Comparison of ENCODE assay signal across 20 cellular contexts in the genomic region with DNA sequence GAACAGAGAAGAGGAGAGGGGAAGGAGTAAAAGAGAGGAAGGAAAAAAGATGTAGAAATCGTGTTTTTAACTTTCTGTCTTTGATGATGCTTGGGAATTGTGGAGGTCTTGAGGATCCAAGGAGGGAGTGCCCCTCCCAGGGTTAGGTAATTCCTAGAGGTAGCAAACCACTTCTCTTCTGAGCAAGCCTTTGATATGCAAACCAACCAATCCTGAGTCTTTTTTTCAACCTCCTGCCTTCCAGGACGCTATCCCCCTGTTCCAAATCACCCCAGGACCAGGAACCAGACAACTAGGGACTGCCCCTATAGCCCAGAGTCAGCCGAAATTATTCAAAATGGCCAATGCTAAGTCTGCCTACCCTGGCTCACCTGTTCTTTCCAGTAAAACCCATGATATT.
DNase-seq lines count a peak whose midpoint lies in the region; FAIRE-seq and TF ChIP-seq lines count a peak whose summit lies in the region.
"Had no signal": no experiment of that assay in that cellular context is flagged by ENCODE, and none has a peak within 500 bp of the region (broad histone marks: within the 10 kb centered on the region; RNA-seq: fewer than 3 reads in every experiment).

No MANE protein-coding gene starts in this region.

- H3K36me3 ChIP-seq in astrocyte (ENCODE audit: insufficient read depth, low read length), result no peaks in the 10 kb centered on the region
- H3K36me3 ChIP-seq in smooth muscle cell (ENCODE audit: low read depth), result no peaks in the 10 kb centered on the region
- H3K36me3 ChIP-seq: ovary, thyroid gland had no signal

- no peak overlapping the region for H3K4me3 Mint-ChIP-seq in HFFc6
- no peak overlapping the region for H3K4me3 Mint-ChIP-seq in astrocyte (ENCODE audit: unreplicated experiment)
- H3K4me3 Mint-ChIP-seq: activated CD4-positive, alpha-beta memory T cell treated with anti-CD3 and anti-CD28 coated beads, Interleukin-2, amount 10 ng/mL, durations not matched to agents 7 days and 5 days; CD8-positive, alpha-beta memory T cell; stimulated activated naive B cell treated with anti-CD40 and anti-IgM and Interleukin-4, amounts not matched to agents 10 μg/mL and 1 μg/mL and 100 μg/mL, for 72 hours had no signal

- H3K9me3 Mint-ChIP-seq in HFFc6 (no peaks in the 10 kb centered on the region), astrocyte (ENCODE audit: unreplicated experiment) (no peaks in the 10 kb centered on the region)
- H3K9me3 Mint-ChIP-seq: activated CD4-positive, alpha-beta memory T cell treated with anti-CD3 and anti-CD28 coated beads, Interleukin-2, amount 10 ng/mL, durations not matched to agents 7 days and 5 days had no signal

- H3K9me3 ChIP-seq in astrocyte (ENCODE audit: insufficient read depth, low read depth, low read length), result no peaks in the 10 kb centered on the region
- no peaks in the 10 kb centered on the region for H3K9me3 ChIP-seq in smooth muscle cell (replicated peaks; ENCODE audit: low read depth)
- H3K9me3 ChIP-seq: ovary, thyroid gland had no signal

- H3K79me2 ChIP-seq in astrocyte (ENCODE audit: insufficient read depth, low read length) (no peaks in the 10 kb centered on the region), smooth muscle cell (ENCODE audit: low read depth) (no peaks in the 10 kb centered on the region)

- peak overlapping the region; percentile 93 for H3K27ac ChIP-seq in astrocyte (ENCODE audit: low read depth, low read length)
- H3K27ac ChIP-seq in smooth muscle cell (ENCODE audit: low read depth), result peak overlapping the region; percentile 98
- H3K27ac ChIP-seq: ovary had no signal

- H3K36me3 Mint-ChIP-seq in HFFc6 (ENCODE audit: low read depth) (peaks cover 7% of the 10 kb centered on the region; the same call in 1 of the 2 replicates), astrocyte (ENCODE audit: low read depth, unreplicated experiment) (no peaks in the 10 kb centered on the region)

- 46% methylated on average over 3 of the region's 3 CpGs for WGBS in smooth muscle cell (ENCODE audit: low lambda C conversion rate)

- no peaks in the 10 kb centered on the region for H3K27me3 ChIP-seq in astrocyte (ENCODE audit: insufficient read depth, low read length)
- no peaks in the 10 kb centered on the region for H3K27me3 ChIP-seq in smooth muscle cell (ENCODE audit: low read depth)
- H3K27me3 ChIP-seq: ovary, thyroid gland had no signal

- H3K27ac Mint-ChIP-seq in HFFc6, result peak overlapping the region; percentile 27; the same call in 1 of the 2 replicates
- peak overlapping the region; percentile 99 for H3K27ac Mint-ChIP-seq in astrocyte (ENCODE audit: unreplicated experiment)
- H3K27ac Mint-ChIP-seq: activated CD4-positive, alpha-beta memory T cell treated with anti-CD3 and anti-CD28 coated beads, Interleukin-2, amount 10 ng/mL, durations not matched to agents 7 days and 5 days; activated naive CD4-positive, alpha-beta T cell treated with anti-CD3 and anti-CD28 coated beads, Interleukin-2, amount 50 U/mL, for 72 hours; CD8-positive, alpha-beta memory T cell; stimulated activated naive B cell treated with anti-CD40 and anti-IgM and Interleukin-4, amounts not matched to agents 10 μg/mL and 1 μg/mL and 100 μg/mL, for 72 hours had no signal

- FAIRE-seq in astrocyte (lab: Jason Lieb, UNC), result peak; percentile 43
- FAIRE-seq: frontal cortex had no signal

- peaks cover 66% of the 10 kb centered on the region for H3K4me1 Mint-ChIP-seq in HFFc6 (ENCODE audit: low read depth)
- H3K4me1 Mint-ChIP-seq in astrocyte (ENCODE audit: low read depth, unreplicated experiment), result peaks cover 55% of the 10 kb centered on the region
- H3K4me1 Mint-ChIP-seq: activated CD4-positive, alpha-beta memory T cell treated with anti-CD3 and anti-CD28 coated beads, Interleukin-2, amount 10 ng/mL, durations not matched to agents 7 days and 5 days; CD8-positive, alpha-beta memory T cell had no signal

- DNase-seq in HFFc6 (no peak), astrocyte (ENCODE audit: low read depth) (no peak), iPS-NIHi7 (ENCODE audit: extremely low spot score) (peak; percentile 55), smooth muscle cell (lab: John Stamatoyannopoulos, UW; ENCODE audit: unreplicated experiment) (no peak), GOT3 (lab: John Stamatoyannopoulos, UW) (no peak), nucleus accumbens (lab: John Stamatoyannopoulos, UW) (no peak), SW480 (ENCODE audit: low spot score) (no peak), NCI-H345 (lab: John Stamatoyannopoulos, UW) (no peak)
- DNase-seq: activated CD4-positive, alpha-beta memory T cell treated with anti-CD3 and anti-CD28 coated beads, Interleukin-2, amount 10 ng/mL, durations not matched to agents 7 days and 5 days; activated T-cell treated with anti-CD3 and anti-CD28 coated beads, Interleukin-2, amount 50 U/mL, for 48 hours; CD8-positive, alpha-beta memory T cell; Kasumi-1; OCI-M1; ovary; SHP77 treated with DMSO at 0.1 percent for 48 hours; stimulated activated naive B cell treated with anti-CD40 and anti-IgM and Interleukin-4, amounts not matched to agents 10 μg/mL and 1 μg/mL and 100 μg/mL, for 72 hours; T-helper 2 cell had no signal

- H3K9ac ChIP-seq in astrocyte (ENCODE audit: low read length), result peak overlapping the region; percentile 35
- peak overlapping the region; percentile 91 for H3K9ac ChIP-seq in smooth muscle cell (ENCODE audit: low read depth)

- H3K4me3 ChIP-seq in astrocyte (ENCODE audit: insufficient read depth, low read depth, low read length), result no peak overlapping the region
- no peak overlapping the region for H3K4me3 ChIP-seq in smooth muscle cell
- H3K4me3 ChIP-seq: ovary, thyroid gland had no signal

- H3K4me2 ChIP-seq in astrocyte (ENCODE audit: low read length), result peak overlapping the region; percentile 5
- peak overlapping the region; percentile 73 for H3K4me2 ChIP-seq in smooth muscle cell

- H2AFZ ChIP-seq in astrocyte (ENCODE audit: low read depth, low read length) (no peak overlapping the region), smooth muscle cell (ENCODE audit: low read depth) (peak overlapping the region; percentile 26)

- H3K4me1 ChIP-seq in astrocyte (ENCODE audit: insufficient read depth, low read length), result peaks cover 45% of the 10 kb centered on the region
- H3K4me1 ChIP-seq in smooth muscle cell (ENCODE audit: low read depth), result peaks cover 14% of the 10 kb centered on the region

- TF ChIP-seq CTCF in HFFc6 (IDR thresholded peaks at IDR 0.05), result no peak
- no peak for TF ChIP-seq CTCF in astrocyte (IDR thresholded peaks at IDR 0.05; ENCODE audit: insufficient read depth, low read depth, low read length)
- TF ChIP-seq CTCF in smooth muscle cell (IDR thresholded peaks at IDR 0.05; ENCODE audit: borderline replicate concordance, insufficient read depth, poor library complexity, severe bottlenecking), result no peak

- peaks cover 36% of the 10 kb centered on the region for H3F3A ChIP-seq in smooth muscle cell (ENCODE audit: low read depth)

- H4K20me1 ChIP-seq in astrocyte (ENCODE audit: insufficient read depth, low read length) (no peaks in the 10 kb centered on the region), smooth muscle cell (ENCODE audit: low read depth) (no peaks in the 10 kb centered on the region)

- H3K27me3 Mint-ChIP-seq in HFFc6 (ENCODE audit: insufficient read depth), result peaks cover 1% of the 10 kb centered on the region
- H3K27me3 Mint-ChIP-seq in astrocyte (ENCODE audit: low read depth, unreplicated experiment), result no peaks in the 10 kb centered on the region
